Comparison of ENCODE assay signal across 8 cellular contexts in genomic region chr6:153947817-153948447, GRCh38.
DNase-seq lines count a peak whose midpoint lies in the region; ATAC-seq, FAIRE-seq and TF ChIP-seq lines count a peak whose summit lies in the region.

No MANE protein-coding gene starts in this region.

- H3K4me1 ChIP-seq in DOHH2 (ENCODE audit: control insufficient read depth, low read length): no peaks in the 10 kb centered on the region
- no peaks in the 10 kb centered on the region for H3K4me1 ChIP-seq in Loucy (ENCODE audit: insufficient read depth, low read length, poor library complexity, severe bottlenecking)

- H3K4me3 ChIP-seq in DOHH2 (ENCODE audit: low read length) (no peak overlapping the region), Loucy (ENCODE audit: low read length, poor library complexity, severe bottlenecking) (no peak overlapping the region)

- no peaks in the 10 kb centered on the region for H3K36me3 ChIP-seq in DOHH2 (ENCODE audit: control insufficient read depth, low read length)
- H3K36me3 ChIP-seq in Loucy (ENCODE audit: insufficient read depth, low read length): no peaks in the 10 kb centered on the region

- DNase-seq in brain pericyte (ENCODE audit: low read depth, low spot score) (peak; percentile 13), medulla oblongata (ENCODE audit: extremely low spot score) (peak; percentile 24), GM12892 (ENCODE audit: insufficient read length) (no peak)
- no peak for DNase-seq in stimulated activated naive B cell treated with anti-CD40 and anti-IgM and Interleukin-4, amounts not matched to agents 10 μg/mL and 1 μg/mL and 100 μg/mL, for 72 hours

- H2AFZ ChIP-seq in Loucy (ENCODE audit: low read length): no peak overlapping the region

- H3K9me2 ChIP-seq in DOHH2 (replicated peaks; ENCODE audit: control insufficient read depth, low read length): no peaks in the 10 kb centered on the region
- H3K9me2 ChIP-seq in Loucy (replicated peaks; ENCODE audit: low read depth, low read length): no peaks in the 10 kb centered on the region

- no peaks in the 10 kb centered on the region for H4K20me1 ChIP-seq in DOHH2 (ENCODE audit: control insufficient read depth, insufficient read depth, low read depth, low read length)
- H4K20me1 ChIP-seq in Loucy (ENCODE audit: insufficient read depth, low read length, poor library complexity, severe bottlenecking): no peaks in the 10 kb centered on the region

- H3F3A ChIP-seq in DOHH2 (ENCODE audit: control insufficient read depth, insufficient read depth) (no peaks in the 10 kb centered on the region), Loucy (ENCODE audit: low read depth) (no peaks in the 10 kb centered on the region)

- FAIRE-seq in GM12892 (lab: Jason Lieb, UNC): no peak

- ATAC-seq in GM19351 (IDR thresholded peaks at IDR 0.05; ENCODE audit: unreplicated experiment) (peak; percentile 64), HG02973 (IDR thresholded peaks at IDR 0.05; ENCODE audit: unreplicated experiment) (no peak)
- no peak for ATAC-seq in stimulated activated naive B cell treated with anti-CD40 and anti-IgM and Interleukin-4, amounts not matched to agents 10 μg/mL and 1 μg/mL and 100 μg/mL, for 72 hours (replicated peaks)

- H3K9me3 Mint-ChIP-seq in stimulated activated naive B cell treated with anti-CD40 and anti-IgM and Interleukin-4, amounts not matched to agents 10 μg/mL and 1 μg/mL and 100 μg/mL, for 72 hours: no peaks in the 10 kb centered on the region

- H3K79me2 ChIP-seq in DOHH2 (ENCODE audit: control insufficient read depth, low read length) (no peaks in the 10 kb centered on the region), Loucy (ENCODE audit: insufficient read depth, low read length) (no peaks in the 10 kb centered on the region)

- H3K4me1 Mint-ChIP-seq in stimulated activated naive B cell treated with anti-CD40 and anti-IgM and Interleukin-4, amounts not matched to agents 10 μg/mL and 1 μg/mL and 100 μg/mL, for 72 hours: no peaks in the 10 kb centered on the region

- no peak overlapping the region for H3K9ac ChIP-seq in Loucy (ENCODE audit: low read depth, low read length, poor library complexity, severe bottlenecking)

- H3K9me3 ChIP-seq in DOHH2 (ENCODE audit: control insufficient read depth, insufficient read depth, low read length) (no peaks in the 10 kb centered on the region), Loucy (ENCODE audit: insufficient read depth, low read depth, low read length) (no peaks in the 10 kb centered on the region)

- H3K4me2 ChIP-seq in DOHH2 (ENCODE audit: low read length): no peak overlapping the region
- H3K4me2 ChIP-seq in Loucy (ENCODE audit: low read depth, low read length, poor library complexity, severe bottlenecking): no peak overlapping the region

- no peaks in the 10 kb centered on the region for H3K27me3 ChIP-seq in DOHH2 (ENCODE audit: control insufficient read depth, low read length)
- no peaks in the 10 kb centered on the region for H3K27me3 ChIP-seq in Loucy (ENCODE audit: insufficient read depth, low read length, poor library complexity, severe bottlenecking)

- TF ChIP-seq CTCF in DOHH2 (IDR thresholded peaks at IDR 0.05; ENCODE audit: low read depth, low read length, poor library complexity, severe bottlenecking): peak; percentile 94
- TF ChIP-seq CTCF in Loucy (conservative IDR thresholded peaks at IDR 0.05; ENCODE audit: low read length): peak; percentile 99

- no peak overlapping the region for H3K27ac Mint-ChIP-seq in stimulated activated naive B cell treated with anti-CD40 and anti-IgM and Interleukin-4, amounts not matched to agents 10 μg/mL and 1 μg/mL and 100 μg/mL, for 72 hours

- H3K36me3 Mint-ChIP-seq in stimulated activated naive B cell treated with anti-CD40 and anti-IgM and Interleukin-4, amounts not matched to agents 10 μg/mL and 1 μg/mL and 100 μg/mL, for 72 hours: no peaks in the 10 kb centered on the region

- H3K27ac ChIP-seq in DOHH2 (ENCODE audit: low read depth, low read length): no peak overlapping the region

- TF ChIP-seq POLR2A in GM12892 (IDR thresholded peaks at IDR 0.05; ENCODE audit: low read depth, low read length): no peak

- H3K4me3 Mint-ChIP-seq in stimulated activated naive B cell treated with anti-CD40 and anti-IgM and Interleukin-4, amounts not matched to agents 10 μg/mL and 1 μg/mL and 100 μg/mL, for 72 hours: no peak overlapping the region

- peaks cover 0 to 4% of the 10 kb centered on the region in 2 donors for H3K27me3 Mint-ChIP-seq in stimulated activated naive B cell treated with anti-CD40 and anti-IgM and Interleukin-4, amounts not matched to agents 10 μg/mL and 1 μg/mL and 100 μg/mL, for 72 hours

Comparison
In these comparisons a context has a peak if more than half of its experiments do, and no peak if none do; other contexts are left out.
1. DNase-seq: peak in brain pericyte (single experiment) and medulla oblongata (single experiment); none in GM12892 (single experiment) and stimulated activated naive B cell treated with anti-CD40 and anti-IgM and Interleukin-4, amounts not matched to agents 10 μg/mL and 1 μg/mL and 100 μg/mL, for 72 hours (single experiment).